Comparison of ENCODE assay signal across 2 cellular contexts in the genomic region with DNA sequence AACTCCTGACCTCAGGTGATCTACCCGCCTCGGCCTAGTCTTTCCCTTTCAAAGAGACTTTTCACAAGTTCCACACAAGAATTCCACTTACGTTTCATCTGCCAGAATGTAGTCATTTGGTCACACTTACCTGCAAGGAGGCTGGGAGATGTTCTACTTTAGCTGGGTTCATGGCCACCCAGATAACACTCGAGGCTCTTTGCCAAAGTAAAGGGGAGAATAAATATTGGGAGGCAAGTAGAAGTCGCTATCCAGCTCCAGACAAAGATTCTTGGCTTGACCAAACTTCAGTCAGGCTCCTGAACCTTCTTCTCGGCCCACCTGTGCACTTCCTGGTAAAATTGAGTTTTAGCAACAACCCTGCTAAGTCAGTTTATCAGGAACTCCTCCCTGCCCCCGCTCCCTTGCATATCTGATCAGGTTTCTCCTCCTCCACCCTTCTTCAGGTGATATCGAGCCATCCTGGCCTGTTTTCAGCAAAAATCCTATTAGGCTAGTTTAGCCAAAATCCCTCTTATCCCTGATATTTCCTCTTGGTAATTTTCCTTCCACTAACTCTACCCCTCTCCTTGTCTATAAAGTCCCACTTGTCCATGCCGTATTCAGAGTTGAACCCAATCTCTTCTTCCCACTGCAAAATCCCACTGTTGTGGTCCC.
TF ChIP-seq lines count a peak whose summit lies in the region.

No MANE protein-coding gene starts in this region.

TF ChIP-seq in K562, 482 proteins besides CTCF, POLR2A, EP300 and RAD21:
- TF ChIP-seq ARID1B (IDR thresholded peaks at IDR 0.05) (peak; percentile 31; the same call in 1 of the 2 replicates), ZFX (CRISPR knock-in tag; IDR thresholded peaks at IDR 0.05) (0 out of 2 replicates have a peak, but pooled peaks have one; percentile 16), WHSC1 (IDR thresholded peaks at IDR 0.05; ENCODE audit: low read length) (no peak), CTBP1 (IDR thresholded peaks at IDR 0.05; ENCODE audit: borderline replicate concordance) (0 out of 2 replicates have a peak, but pooled peaks have one; percentile 33), ZEB2 (IDR thresholded peaks at IDR 0.05) (peak; percentile 69; the same call in 1 of the 2 replicates), FOXO4 (CRISPR knock-in tag; IDR thresholded peaks at IDR 0.05) (no peak), MYC (IDR thresholded peaks at IDR 0.05; ENCODE audit: low read depth, low read length) (0 out of 2 replicates have a peak, but pooled peaks have one; percentile 17), MYC (CRISPR knock-in tag; IDR thresholded peaks at IDR 0.05; ENCODE audit: borderline replicate concordance, low read depth) (no peak)

TF ChIP-seq in endothelial cell of umbilical vein, 7 proteins besides CTCF, POLR2A, EP300 and RAD21:
- TF ChIP-seq MYC (IDR thresholded peaks at IDR 0.05; ENCODE audit: low read depth, low read length) (no peak), EZH2 (IDR thresholded peaks at IDR 0.05; ENCODE audit: borderline replicate concordance, low read depth, low read length, severe bottlenecking) (no peak), POLR2AphosphoS5 (IDR thresholded peaks at IDR 0.05; ENCODE audit: insufficient read depth, low read depth, low read length) (no peak), GATA2 (IDR thresholded peaks at IDR 0.05; ENCODE audit: insufficient read depth, insufficient read length, low read depth, low read length) (no peak), JUN (IDR thresholded peaks at IDR 0.05; ENCODE audit: borderline replicate concordance, insufficient read depth, insufficient read length, low read depth) (no peak), FOS (IDR thresholded peaks at IDR 0.05; ENCODE audit: borderline replicate concordance, insufficient read depth, low read length) (no peak)
- TF ChIP-seq, protein P1, sequence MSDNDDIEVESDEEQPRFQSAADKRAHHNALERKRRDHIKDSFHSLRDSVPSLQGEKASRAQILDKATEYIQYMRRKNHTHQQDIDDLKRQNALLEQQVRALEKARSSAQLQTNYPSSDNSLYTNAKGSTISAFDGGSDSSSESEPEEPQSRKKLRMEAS (IDR thresholded peaks at IDR 0.05; ENCODE audit: insufficient read depth, insufficient read length) = no peak
TF ChIP-seq in endothelial cell of umbilical vein: peak in this region for 0.
